ENCODE assay signal across 20 cellular contexts in genomic region chr11:16049611-16050010, GRCh38.
"Had no signal": no experiment of that assay in that cellular context is flagged by ENCODE, and none has a peak within 500 bp of the region (broad histone marks: within the 10 kb centered on the region; RNA-seq: fewer than 3 reads in every experiment).

No MANE protein-coding gene starts in this region.

- DNase-seq: activated B cell treated with CpG ODN at 0.5 μM for 24 hours; activated CD4-positive, alpha-beta T cell treated with anti-CD3 and anti-CD28 coated beads for 36 hours; activated CD4-positive, alpha-beta T cell treated with anti-CD3 and anti-CD28 coated beads, Interleukin-2, amount 50 U/mL, for 4 hours; activated CD8-positive, alpha-beta memory T cell treated with anti-CD3 and anti-CD28 coated beads for 24 hours; activated CD8-positive, alpha-beta memory T cell treated with anti-CD3 and anti-CD28 coated beads, Interleukin-2, amount 50 U/mL, for 48 hours; activated naive CD4-positive, alpha-beta T cell treated with Interleukin-2 at 50 U/mL for 16 hours; activated naive CD8-positive, alpha-beta T cell treated with anti-CD3 and anti-CD28 coated beads for 36 hours; activated T-cell treated with anti-CD3 and anti-CD28 coated beads, Interleukin-2, amount 50 U/mL, for 4 hours; central memory CD4-positive, alpha-beta T cell; effector memory CD4-positive, alpha-beta T cell; foreskin melanocyte; glutamatergic neuron; left colon; mucosa of descending colon; nephron progenitor cell; occipital lobe; posterior cingulate gyrus; stimulated activated CD4-positive, alpha-beta T cell treated with anti-CD3 and anti-CD28 coated beads, Interleukin-15, amount 100 ng/mL, for 24 hours; stomach; T1000 had no signal
